ENCODE assay signal across 32 cellular contexts in genomic region chr3:5112043-5112442, GRCh38.
"Had no signal": no experiment of that assay in that cellular context is flagged by ENCODE, and none has a peak within 500 bp of the region (broad histone marks: within the 10 kb centered on the region; RNA-seq: fewer than 3 reads in every experiment).

No MANE protein-coding gene starts in this region.

- H3K27me3 ChIP-seq: ascending aorta, dorsolateral prefrontal cortex, gastrocnemius medialis, neural progenitor cell, sigmoid colon, testis, transverse colon had no signal

- H3K27me3 Mint-ChIP-seq: activated CD4-positive, alpha-beta T cell treated with anti-CD3 and anti-CD28 coated beads for 36 hours; activated naive CD8-positive, alpha-beta T cell had no signal

- H3K4me1 ChIP-seq: ascending aorta, gastrocnemius medialis, left ventricle myocardium inferior, neural progenitor cell, parathyroid adenoma, psoas muscle, sigmoid colon, testis, transverse colon had no signal

- H3K27ac Mint-ChIP-seq: activated CD4-positive, alpha-beta T cell treated with anti-CD3 and anti-CD28 coated beads for 36 hours; brain; natural killer cell; neural progenitor cell had no signal

- H3K4me3 ChIP-seq: ascending aorta, coronary artery, dorsolateral prefrontal cortex, gastrocnemius medialis, left ventricle myocardium inferior, lung, neural progenitor cell, psoas muscle, sigmoid colon, testis, transverse colon had no signal

- H3K4me1 Mint-ChIP-seq: activated CD4-positive, alpha-beta T cell treated with anti-CD3 and anti-CD28 coated beads for 36 hours; brain; natural killer cell; neural progenitor cell had no signal

- ATAC-seq: activated CD4-positive, alpha-beta T cell treated with anti-CD3 and anti-CD28 coated beads for 36 hours; activated T-cell treated with anti-CD3 and anti-CD28 coated beads, Interleukin-2, amount 50 U/mL, for 4 hours; gastrocnemius medialis; natural killer cell; psoas muscle had no signal

- DNase-seq: activated CD4-positive, alpha-beta T cell treated with anti-CD3 and anti-CD28 coated beads for 36 hours; activated CD4-positive, alpha-beta T cell treated with anti-CD3 and anti-CD28 coated beads, Interleukin-2, amount 50 U/mL, for 4 hours; activated CD4-positive, CD25-positive, alpha-beta regulatory T cell; activated effector memory CD4-positive, alpha-beta T cell treated with Interleukin-2 at 50 U/mL for 16 hours; activated naive CD4-positive, alpha-beta T cell treated with Interleukin-2 at 50 U/mL for 16 hours; activated T-cell treated with anti-CD3 and anti-CD28 coated beads, Interleukin-2, amount 50 U/mL, for 4 hours; dorsolateral prefrontal cortex; effector memory CD4-positive, alpha-beta T cell; gastrocnemius medialis; glutamatergic neuron; islet precursor cell; left ventricle myocardium inferior; mesendoderm; natural killer cell; occipital lobe; psoas muscle; small intestine; stimulated activated CD4-positive, alpha-beta T cell treated with anti-CD3 and anti-CD28 coated beads, Interleukin-1b, Interleukin-23, amount 100 ng/mL, for 48 hours; stimulated activated CD4-positive, alpha-beta T cell treated with anti-CD3 and anti-CD28 coated beads, Interleukin-4, amount 100 ng/mL, for 4 hours; stimulated activated CD8-positive, alpha-beta memory T cell treated with anti-CD3 and anti-CD28 coated beads, Interleukin-4, amount 100 ng/mL, for 48 hours; stimulated activated naive CD4-positive, alpha-beta T cell; testis; transverse colon had no signal

- H3K36me3 Mint-ChIP-seq: activated naive CD8-positive, alpha-beta T cell; brain; natural killer cell; neural progenitor cell had no signal

- H3K9me3 Mint-ChIP-seq: activated T-cell treated with anti-CD3 and anti-CD28 coated beads, Interleukin-2, amount 50 U/mL, for 4 hours; natural killer cell had no signal

- FAIRE-seq: small intestine, urothelium cell line had no signal

- H3K4me3 Mint-ChIP-seq: activated CD4-positive, alpha-beta T cell treated with anti-CD3 and anti-CD28 coated beads for 36 hours; activated naive CD8-positive, alpha-beta T cell; activated T-cell treated with anti-CD3 and anti-CD28 coated beads, Interleukin-2, amount 50 U/mL, for 4 hours; brain; natural killer cell; neural progenitor cell had no signal

- H3K9me3 ChIP-seq: ascending aorta, gastrocnemius medialis, left ventricle myocardium inferior, psoas muscle, sigmoid colon, testis, transverse colon had no signal

- H3K36me3 ChIP-seq: ascending aorta, gastrocnemius medialis, left ventricle myocardium inferior, neural progenitor cell, sigmoid colon, transverse colon had no signal

- H3K27ac ChIP-seq: ascending aorta, coronary artery, dorsolateral prefrontal cortex, gastrocnemius medialis, left ventricle myocardium inferior, neural progenitor cell, parathyroid adenoma, psoas muscle, sigmoid colon, testis, transverse colon had no signal
